Comparison of ENCODE assay signal across 9 cellular contexts in genomic region chr1:33445108-33445507, GRCh38.
"Had no signal": no experiment of that assay in that cellular context is flagged by ENCODE, and none has a peak within 500 bp of the region (broad histone marks: within the 10 kb centered on the region; RNA-seq: fewer than 3 reads in every experiment).

No MANE protein-coding gene starts in this region.

- H2AFZ ChIP-seq: GM23248 had no signal

- H3K4me3 ChIP-seq: GM23248, HAP-1, K562 had no signal

- H3K36me3 ChIP-seq: HAP-1 had no signal

- H3K4me3 Mint-ChIP-seq: HFFc6 had no signal

- FAIRE-seq: K562 had no signal

- H3K4me1 ChIP-seq: HAP-1 had no signal

- H3K9me3 Mint-ChIP-seq: HFFc6 had no signal

- H3K9me3 ChIP-seq: HAP-1 had no signal

- DNase-seq: GM23248, GOT3, H7, HFFc6, IMR-90 had no signal

- H3K27ac ChIP-seq: GM23248, HL-60 had no signal

- H3K9ac ChIP-seq: GM23248 had no signal

- H3K27ac Mint-ChIP-seq: HFFc6 had no signal

- ATAC-seq: HCT116, K562 had no signal
